ENCODE assay signal across 7 cellular contexts in genomic region chr1:83271829-83272228, GRCh38.
DNase-seq lines count a peak whose midpoint lies in the region; FAIRE-seq and TF ChIP-seq lines count a peak whose summit lies in the region.
"Not testable (repeated sequence)": the region's sequence is repeated elsewhere in the genome, so short reads cannot be mapped to it uniquely, and the experiment has no call there.

No MANE protein-coding gene starts in this region.

- POLR2A ChIA-PET in H1 (lab: Charles Lee; ENCODE audit: partially characterized antibody): not testable (repeated sequence)

- H3K56ac ChIP-seq in H1 (replicated peaks; ENCODE audit: insufficient read length, low read depth, low read length): not testable (repeated sequence)

- H2AFZ ChIP-seq in H1 (ENCODE audit: low read length): not testable (repeated sequence)

- TF ChIP-seq CTCF in GM12865 (IDR thresholded peaks at IDR 0.05; ENCODE audit: insufficient read depth, low read depth, low read length, missing control alignments); H1 (IDR thresholded peaks at IDR 0.05; ENCODE audit: control extremely low read depth in 1 of 3, insufficient read depth in 1 of 3, low read depth in 1 of 3, low read length in 3 of 3): not testable (repeated sequence)

- not testable (repeated sequence) for H4K8ac ChIP-seq in H1 (ENCODE audit: extremely low read depth, insufficient read depth, low read length)

- H2BK12ac ChIP-seq in H1 (ENCODE audit: low read depth, low read length): not testable (repeated sequence)

- FAIRE-seq in H1 (lab: Jason Lieb, UNC) (peak; percentile 32), islet of Langerhans (lab: Jason Lieb, UNC) (peak; percentile 85)

- not testable (repeated sequence) for H3K4me2 ChIP-seq in H1 (ENCODE audit: insufficient read depth in 1 of 2, low read depth in 2 of 2, low read length in 2 of 2)

- H2BK15ac ChIP-seq in H1 (ENCODE audit: low read length): not testable (repeated sequence)

- not testable (repeated sequence) for H3K4me1 ChIP-seq in H1 (replicated peaks in 1 of 4; ENCODE audit: control insufficient read depth in 3 of 4, insufficient read depth in 4 of 4, low read length in 3 of 4)

- 70% methylated on average over 2 of the region's 3 CpGs; no CpG with 5 or more reads in 1 of the 2 experiments for WGBS in H1 (ENCODE audit: extremely low coverage in 1 of 2, insufficient coverage in 1 of 2, insufficient read length in 1 of 2, insufficient replicate concordance in 2 of 2, low coverage in 1 of 2, low lambda C conversion rate in 2 of 2, missing lambda C conversion rate in 1 of 2), 2 experiments

- H3K27me3 ChIP-seq in H1 (replicated peaks in 1 of 4; ENCODE audit: control insufficient read depth in 3 of 4, extremely low read depth in 1 of 4, insufficient read depth in 3 of 4, low read length in 3 of 4): not testable (repeated sequence)

- not testable (repeated sequence) for H3K9me3 ChIP-seq in H1 (ENCODE audit: insufficient read depth in 2 of 2, low read depth in 1 of 2, low read length in 1 of 2)

- DNase-seq in GM12865 (ENCODE audit: low read depth) (peak; percentile 6), HuH-7 (ENCODE audit: low spot score) (peak; percentile 0), NCI-H345 (lab: John Stamatoyannopoulos, UW) (peak; percentile 27), RPMI8226 (peak; percentile 3), renal cortical epithelial cell (ENCODE audit: low read depth) (peak; percentile 39)
- DNase-seq in H1 (ENCODE audit: low read depth in 1 of 2, low spot score in 2 of 2): not testable (repeated sequence)

- not testable (repeated sequence) for H3K23me2 ChIP-seq in H1 (ENCODE audit: low read depth, low read length)

- H3K4me3 ChIP-seq in GM12865 (ENCODE audit: low read depth, low read length); H1 (ENCODE audit: extremely low read depth in 1 of 4, insufficient read depth in 2 of 4, low read depth in 3 of 4, low read length in 4 of 4): not testable (repeated sequence)

- H2BK5ac ChIP-seq in H1 (ENCODE audit: low read depth, low read length): not testable (repeated sequence)

- TF ChIP-seq EP300 in H1 (IDR thresholded peaks at IDR 0.05; ENCODE audit: borderline replicate concordance in 1 of 2, low read depth in 2 of 2, low read length in 2 of 2): not testable (repeated sequence)

- not testable (repeated sequence) for H4K20me1 ChIP-seq in H1 (replicated peaks in 1 of 2; ENCODE audit: control insufficient read depth in 1 of 2, insufficient read depth in 2 of 2, low read length in 2 of 2)

- H3K27ac ChIP-seq in H1 (ENCODE audit: low read depth, low read length): not testable (repeated sequence)

- not testable (repeated sequence) for H3K79me1 ChIP-seq in H1 (ENCODE audit: low read depth, low read length)

- TF ChIP-seq RAD21 in H1 (IDR thresholded peaks at IDR 0.05 in 1 of 2, conservative IDR thresholded peaks at IDR 0.05 in 1 of 2; ENCODE audit: low read depth in 2 of 2, low read length in 2 of 2): not testable (repeated sequence)

- not testable (repeated sequence) for H2AK5ac ChIP-seq in H1 (ENCODE audit: low read depth, low read length)

- H2BK20ac ChIP-seq in H1 (ENCODE audit: low read length): not testable (repeated sequence)

- not testable (repeated sequence) for H2BK120ac ChIP-seq in H1 (replicated peaks; ENCODE audit: low read depth, low read length)

- CTCF ChIA-PET in H1 (lab: Charles Lee; ENCODE audit: partially characterized antibody): not testable (repeated sequence)

- H3K36me3 ChIP-seq in H1 (ENCODE audit: control insufficient read depth in 2 of 4, insufficient read depth in 4 of 4, low read length in 3 of 4): not testable (repeated sequence)

- H3K9ac ChIP-seq in H1 (replicated peaks in 1 of 4; ENCODE audit: extremely low read depth in 1 of 4, low read depth in 3 of 4, low read length in 3 of 4): not testable (repeated sequence)

- H4K91ac ChIP-seq in H1 (replicated peaks; ENCODE audit: insufficient read length, low read length): not testable (repeated sequence)

- not testable (repeated sequence) for H3K79me2 ChIP-seq in H1 (ENCODE audit: control insufficient read depth in 1 of 2, insufficient read depth in 2 of 2, low read length in 2 of 2)

- not testable (repeated sequence) for H3K18ac ChIP-seq in H1 (ENCODE audit: extremely low read depth, low read length)

- H3K4ac ChIP-seq in H1 (replicated peaks; ENCODE audit: insufficient read length, low read depth, low read length): not testable (repeated sequence)

- H3K23ac ChIP-seq in H1 (ENCODE audit: insufficient read length): not testable (repeated sequence)

- not testable (repeated sequence) for H3K14ac ChIP-seq in H1 (ENCODE audit: insufficient read length)

- TF ChIP-seq POLR2A in H1 (IDR thresholded peaks at IDR 0.05; ENCODE audit: control extremely low read depth in 1 of 2, low read depth in 2 of 2, low read length in 2 of 2): not testable (repeated sequence)

- not testable (repeated sequence) for H4K5ac ChIP-seq in H1 (ENCODE audit: insufficient read length, low read depth, low read length)
